Comparison of ENCODE assay signal across 11 cellular contexts in the genomic region with DNA sequence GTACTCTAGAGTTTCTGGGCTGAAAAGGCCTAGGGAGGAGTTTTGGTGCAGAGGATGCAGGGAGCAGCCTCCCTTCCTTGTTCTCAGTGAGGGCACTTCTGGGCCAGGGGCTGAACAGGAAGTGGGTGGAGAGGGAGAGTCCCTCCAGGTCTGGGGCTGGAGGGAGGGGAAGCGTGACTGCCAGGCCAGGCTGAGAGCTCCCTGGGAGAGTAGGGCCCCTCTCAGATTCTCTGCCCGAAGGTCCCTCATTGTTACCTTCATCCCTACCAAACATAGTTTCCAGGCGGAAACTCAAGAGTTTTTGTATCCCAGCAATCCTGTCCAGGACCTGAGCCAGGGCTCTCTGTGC. TPM values are rescaled to one million over a fixed set of nuclear protein-coding genes. Genes with fewer than 3 reads are reported as not detected.
DNase-seq lines count a peak whose midpoint lies in the region; ATAC-seq and TF ChIP-seq lines count a peak whose summit lies in the region.
"Had no signal": no experiment of that assay in that cellular context is flagged by ENCODE, and none has a peak within 500 bp of the region (broad histone marks: within the 10 kb centered on the region; RNA-seq: fewer than 3 reads in every experiment).

No MANE protein-coding gene starts in this region.

- ATAC-seq in GM18868 (IDR thresholded peaks at IDR 0.05; ENCODE audit: unreplicated experiment) (peak; percentile 84), left lung (peak; percentile 61), HG02588 (IDR thresholded peaks at IDR 0.05; ENCODE audit: unreplicated experiment) (no peak)
- no peak for ATAC-seq in CD8-positive, alpha-beta T cell

- H3K4me1 ChIP-seq in left lung (peaks cover 6 to 18% of the 10 kb centered on the region in 2 donors), BE2C (peaks cover 3% of the 10 kb centered on the region; the same call in 1 of the 2 replicates)
- H3K4me1 ChIP-seq in CD8-positive, alpha-beta T cell (ENCODE audit: insufficient read depth, low read length): peaks cover 19% of the 10 kb centered on the region

- TF ChIP-seq CTCF in left lung (IDR thresholded peaks at IDR 0.05): no peak
- no peak for TF ChIP-seq CTCF in BE2C (IDR thresholded peaks at IDR 0.05; ENCODE audit: low read depth, low read length)
- no peak for TF ChIP-seq CTCF in CD8-positive, alpha-beta T cell (IDR thresholded peaks at IDR 0.05)

- no peak overlapping the region for H3K4me3 Mint-ChIP-seq in CD8-positive, alpha-beta T cell
- H3K4me3 Mint-ChIP-seq: activated T-cell treated with anti-CD3 and anti-CD28 coated beads, Interleukin-2, amount 50 U/mL, for 4 hours; natural killer cell treated with Interleukin-12 subunit alpha and Interleukin-12 subunit beta and Interleukin-15 and Interleukin-18, amount 100 ng/mL, for 72 hours had no signal

- CTCF ChIA-PET in CD8-positive, alpha-beta T cell (lab: Charles Lee): interaction anchor here (0.7 to 4.9 kb wide), 2 partner anchors 24 to 51 kb away, joined by 3 to 21 read pairs; no protein-coding TSS in a partner anchor

- no peak overlapping the region for H3K27ac Mint-ChIP-seq in CD8-positive, alpha-beta T cell

- no peaks in the 10 kb centered on the region for H3K27me3 Mint-ChIP-seq in CD8-positive, alpha-beta T cell (ENCODE audit: low read depth)
- H3K27me3 Mint-ChIP-seq: natural killer cell treated with Interleukin-12 subunit alpha and Interleukin-12 subunit beta and Interleukin-15 and Interleukin-18, amount 100 ng/mL, for 72 hours had no signal

- peak; percentile 72 for DNase-seq in CMK (ENCODE audit: low read depth)
- peak; percentile 78 for DNase-seq in NCI-H2029 treated with DMSO at 0.1 percent for 48 hours (lab: John Stamatoyannopoulos, UW)
- DNase-seq in left lung: peak in 1 of 2 donors; percentile 58
- DNase-seq in activated CD8-positive, alpha-beta memory T cell treated with anti-CD3 and anti-CD28 coated beads for 24 hours: no peak
- DNase-seq in BE2C: no peak
- DNase-seq in CD8-positive, alpha-beta T cell: no peak
- DNase-seq: activated T-cell treated with anti-CD3 and anti-CD28 coated beads, Interleukin-2, amount 50 U/mL, for 4 hours; PC-9 had no signal

- H3K9me3 ChIP-seq in left lung (no peaks in the 10 kb centered on the region), BE2C (no peaks in the 10 kb centered on the region)
- no peaks in the 10 kb centered on the region for H3K9me3 ChIP-seq in CD8-positive, alpha-beta T cell (ENCODE audit: low read length)

- intact Hi-C loops in left lung (cut with DNase I): no loop called here
- intact Hi-C loops in CD8-positive, alpha-beta T cell (cut with DNase I, micrococcal nuclease): no loop called here

- H3K36me3 ChIP-seq in left lung (no peaks in the 10 kb centered on the region), BE2C (no peaks in the 10 kb centered on the region)
- no peaks in the 10 kb centered on the region for H3K36me3 ChIP-seq in CD8-positive, alpha-beta T cell (ENCODE audit: insufficient read depth, low read length)

- H3K4me3 ChIP-seq in left lung (no peak overlapping the region), BE2C (ENCODE audit: low read depth, low read length) (no peak overlapping the region)
- no peak overlapping the region for H3K4me3 ChIP-seq in CD8-positive, alpha-beta T cell (ENCODE audit: low read depth, low read length)
- H3K4me3 ChIP-seq: PC-9 had no signal

- peaks cover 17% of the 10 kb centered on the region for H3K4me1 Mint-ChIP-seq in CD8-positive, alpha-beta T cell (ENCODE audit: low read depth)

- no peaks in the 10 kb centered on the region for H3K27me3 ChIP-seq in left lung
- H3K27me3 ChIP-seq in BE2C: no peaks in the 10 kb centered on the region
- H3K27me3 ChIP-seq in CD8-positive, alpha-beta T cell (ENCODE audit: insufficient read depth, low read length): no peaks in the 10 kb centered on the region

- no peaks in the 10 kb centered on the region for H3K9me3 Mint-ChIP-seq in CD8-positive, alpha-beta T cell
- H3K9me3 Mint-ChIP-seq: activated T-cell treated with anti-CD3 and anti-CD28 coated beads, Interleukin-2, amount 50 U/mL, for 4 hours; natural killer cell treated with Interleukin-12 subunit alpha and Interleukin-12 subunit beta and Interleukin-15 and Interleukin-18, amount 100 ng/mL, for 72 hours had no signal

- no peaks in the 10 kb centered on the region for H3K36me3 Mint-ChIP-seq in CD8-positive, alpha-beta T cell
- H3K36me3 Mint-ChIP-seq: natural killer cell treated with Interleukin-12 subunit alpha and Interleukin-12 subunit beta and Interleukin-15 and Interleukin-18, amount 100 ng/mL, for 72 hours had no signal

- H3K27ac ChIP-seq in left lung: no peak overlapping the region
- H3K27ac ChIP-seq in CD8-positive, alpha-beta T cell (ENCODE audit: low read depth, low read length): no peak overlapping the region
- H3K27ac ChIP-seq: PC-9 had no signal

- POLR2A ChIA-PET in CD8-positive, alpha-beta T cell (lab: Charles Lee): no interaction called here

RNA-seq across cellular contexts. Expression of a gene that starts 36.8 kb away (rescaled TPM):
- 1 to 10 TPM; 6.8 to 6.9 TPM for total RNA-seq in left lung
- 0.77 TPM for polyA plus RNA-seq in BE2C (2012; ENCODE audit: insufficient read depth, insufficient read length, low read depth)
- 10 to 100 TPM; 31.4 to 34.2 TPM for total RNA-seq in CD8-positive, alpha-beta T cell

RNA-seq across cellular contexts. Expression of a gene that starts 41.8 kb away (rescaled TPM):
- 1 to 10 TPM in 1 of 2 donors, under 1 TPM in 1; 0.92 to 1.2 TPM for total RNA-seq in left lung
- polyA plus RNA-seq in BE2C (2012; ENCODE audit: insufficient read depth, insufficient read length, low read depth): 2.9 TPM
- total RNA-seq in CD8-positive, alpha-beta T cell: under 1 TPM; 0.31 to 0.35 TPM

Comparison
In these comparisons a context has a peak if more than half of its experiments do, and no peak if none do; other contexts are left out.
1. DNase-seq: peak in CMK (single experiment) and NCI-H2029 treated with DMSO at 0.1 percent for 48 hours (single experiment); none in activated CD8-positive, alpha-beta memory T cell treated with anti-CD3 and anti-CD28 coated beads for 24 hours (single experiment), BE2C (single experiment) and CD8-positive, alpha-beta T cell (0 of 7).
2. ATAC-seq: peak in GM18868 (single experiment) and left lung (single experiment); none in HG02588 (single experiment) and CD8-positive, alpha-beta T cell (single experiment).
3. RNA of a gene that starts 36.8 kb away (total RNA-seq): 31.4 to 34.2 TPM in CD8-positive, alpha-beta T cell; 6.8 to 6.9 TPM in left lung; every median in the first group is over 4 times any median in the second.